In genomic region chr9:129887210-129888084, GRCh38 we compare ENCODE assay signal across 8 cellular contexts. TPM values are rescaled to one million over a fixed set of nuclear protein-coding genes. Genes with fewer than 3 reads are reported as not detected.
A peak's percentile ranks its signal among the peaks of the same experiment; 100 is the strongest.
DNase-seq lines count a peak whose midpoint lies in the region; ATAC-seq and TF ChIP-seq lines count a peak whose summit lies in the region.

No MANE protein-coding gene starts in this region.

- POLR2A ChIA-PET in CD4-positive, alpha-beta memory T cell (lab: Charles Lee; ENCODE audit: partially characterized antibody): interaction anchor here (0.7 to 18.1 kb wide), 45 partner anchors 7 to 1069 kb away, joined by 3 to 423 read pairs (median 6); partner anchors contain the start of genes C9orf78, ENDOG, FNBP1 and GPR107

- ATAC-seq in GM19328 (IDR thresholded peaks at IDR 0.05; ENCODE audit: unreplicated experiment) (no peak), GM21737 (IDR thresholded peaks at IDR 0.05; ENCODE audit: unreplicated experiment) (no peak)

- peak overlapping the region; percentile 98 for H3K27ac ChIP-seq in CD4-positive, alpha-beta memory T cell (ENCODE audit: low read depth, low read length)

- TF ChIP-seq POLR2A in NB4 (IDR thresholded peaks at IDR 0.05; ENCODE audit: extremely low read depth, insufficient read length): peak; percentile 8

- peaks cover 0 to 10% (median 0%) of the 10 kb centered on the region in 8 donors for H3K9me3 Mint-ChIP-seq in CD4-positive, alpha-beta memory T cell
- H3K9me3 Mint-ChIP-seq in activated T-helper 2 cell treated with anti-CD3 and anti-CD28 coated beads, Interferon-gamma antibody, Interleukin-2, Interleukin-4, amounts not matched to agents 10 μg/mL and 5 μg/mL and 100 μg/mL, durations not matched to agents 14 hours and 24 hours and 36 hours: no peaks in the 10 kb centered on the region

- peak overlapping the region; percentile 78 to 80 for H3K4me3 ChIP-seq in CD4-positive, alpha-beta memory T cell (ENCODE audit: low read length in 2 of 2)
- H3K4me3 ChIP-seq in NB4 (ENCODE audit: low read depth, low read length): peak overlapping the region; percentile 81

- TF ChIP-seq CTCF in NB4 (IDR thresholded peaks at IDR 0.05; ENCODE audit: low read depth, low read length): peak; percentile 17

- no peaks in the 10 kb centered on the region for H3K27me3 ChIP-seq in CD4-positive, alpha-beta memory T cell (ENCODE audit: insufficient read depth, low read length)

- peaks cover 13 to 46% of the 10 kb centered on the region in 2 donors for H3K36me3 Mint-ChIP-seq in CD4-positive, alpha-beta memory T cell
- peaks cover 76% of the 10 kb centered on the region for H3K36me3 Mint-ChIP-seq in activated T-helper 2 cell treated with anti-CD3 and anti-CD28 coated beads, Interferon-gamma antibody, Interleukin-2, Interleukin-4, amounts not matched to agents 10 μg/mL and 5 μg/mL and 100 μg/mL, durations not matched to agents 14 hours and 24 hours and 36 hours (ENCODE audit: low read depth)

- peak; percentile 86 to 94 (median 87) for DNase-seq in CD4-positive, alpha-beta memory T cell
- DNase-seq in NB4 (ENCODE audit: low read depth) (peak; percentile 69), kidney glomerular epithelial cell (lab: John Stamatoyannopoulos, UW) (peak; percentile 85), SW 1271 (lab: John Stamatoyannopoulos, UW) (no peak)
- peak; percentile 69 for DNase-seq in activated T-helper 2 cell treated with anti-CD3 and anti-CD28 coated beads, Interferon-gamma antibody, Interleukin-2, Interleukin-4, amounts not matched to agents 10 μg/mL and 5 μg/mL and 100 μg/mL, durations not matched to agents 14 hours and 24 hours and 36 hours (ENCODE audit: low spot score)
- DNase-seq in stimulated activated naive CD4-positive, alpha-beta T cell treated with Interleukin-2 at 50 U/mL for 16 hours (lab: John Stamatoyannopoulos, UW): peak; percentile 74

- H3K4me1 ChIP-seq in CD4-positive, alpha-beta memory T cell (ENCODE audit: insufficient read depth, low read length): peaks cover 84% of the 10 kb centered on the region

- no peaks in the 10 kb centered on the region for H3K9me3 ChIP-seq in CD4-positive, alpha-beta memory T cell (ENCODE audit: control insufficient read depth in 1 of 2, low read length in 2 of 2)

- peak overlapping the region; percentile 90 to 98 (median 94) for H3K4me3 Mint-ChIP-seq in CD4-positive, alpha-beta memory T cell
- H3K4me3 Mint-ChIP-seq in activated T-helper 2 cell treated with anti-CD3 and anti-CD28 coated beads, Interferon-gamma antibody, Interleukin-2, Interleukin-4, amounts not matched to agents 10 μg/mL and 5 μg/mL and 100 μg/mL, durations not matched to agents 14 hours and 24 hours and 36 hours (ENCODE audit: low read depth): peak overlapping the region; percentile 82

- H3K36me3 ChIP-seq in CD4-positive, alpha-beta memory T cell (ENCODE audit: insufficient read depth, low read length): peaks cover 2% of the 10 kb centered on the region

- CTCF ChIA-PET in CD4-positive, alpha-beta memory T cell (lab: Charles Lee; ENCODE audit: partially characterized antibody): interaction anchor here (0.9 to 4.0 kb wide), 26 partner anchors 8 to 356 kb away, joined by 3 to 41 read pairs (median 5); partner anchors contain the start of genes C9orf78, FNBP1, GPR107 and USP20

- H3K27ac Mint-ChIP-seq in CD4-positive, alpha-beta memory T cell: peak overlapping the region; percentile 99 to 100 (median 100)
- peak overlapping the region; percentile 99 for H3K27ac Mint-ChIP-seq in activated T-helper 2 cell treated with anti-CD3 and anti-CD28 coated beads, Interferon-gamma antibody, Interleukin-2, Interleukin-4, amounts not matched to agents 10 μg/mL and 5 μg/mL and 100 μg/mL, durations not matched to agents 14 hours and 24 hours and 36 hours

- H3K4me1 Mint-ChIP-seq in CD4-positive, alpha-beta memory T cell: peaks cover 44 to 90% (median 63%) of the 10 kb centered on the region in 4 donors
- peaks cover 66% of the 10 kb centered on the region for H3K4me1 Mint-ChIP-seq in activated T-helper 2 cell treated with anti-CD3 and anti-CD28 coated beads, Interferon-gamma antibody, Interleukin-2, Interleukin-4, amounts not matched to agents 10 μg/mL and 5 μg/mL and 100 μg/mL, durations not matched to agents 14 hours and 24 hours and 36 hours (ENCODE audit: low read depth)

- H3K27me3 Mint-ChIP-seq in CD4-positive, alpha-beta memory T cell: no peaks in the 10 kb centered on the region
- no peaks in the 10 kb centered on the region for H3K27me3 Mint-ChIP-seq in activated T-helper 2 cell treated with anti-CD3 and anti-CD28 coated beads, Interferon-gamma antibody, Interleukin-2, Interleukin-4, amounts not matched to agents 10 μg/mL and 5 μg/mL and 100 μg/mL, durations not matched to agents 14 hours and 24 hours and 36 hours (ENCODE audit: low read depth)

- intact Hi-C loops in CD4-positive, alpha-beta memory T cell (cut with micrococcal nuclease): loop anchor here (1.0 to 5.0 kb wide), 4 partner anchors 45 to 349 kb away; no protein-coding TSS in a partner anchor
- intact Hi-C loops in activated T-helper 2 cell treated with anti-CD3 and anti-CD28 coated beads, Interferon-gamma antibody, Interleukin-2, Interleukin-4, amounts not matched to agents 10 μg/mL and 5 μg/mL and 100 μg/mL, durations not matched to agents 14 hours and 24 hours and 36 hours (cut with micrococcal nuclease): loop anchor here (1.0 to 5.0 kb wide), 9 partner anchors 8 to 400 kb away; no protein-coding TSS in a partner anchor

RNA-seq across cellular contexts. Expression of gene USP20, which starts 52.2 kb away (rescaled TPM):
- total RNA-seq in CD4-positive, alpha-beta memory T cell: 100 to 1,000 TPM; 123 to 132 TPM
- polyA plus RNA-seq in CD4-positive, alpha-beta memory T cell: 10 to 100 TPM; 36.5 to 55.9 TPM
- total RNA-seq in activated T-helper 2 cell treated with anti-CD3 and anti-CD28 coated beads, Interferon-gamma antibody, Interleukin-2, Interleukin-4, amounts not matched to agents 10 μg/mL and 5 μg/mL and 100 μg/mL, durations not matched to agents 14 hours and 24 hours and 36 hours: 45.6 and 52.3 TPM in 2 replicates

RNA-seq across cellular contexts. Expression of gene C9orf78, which starts 52.4 kb away (rescaled TPM):
- total RNA-seq in CD4-positive, alpha-beta memory T cell: 10 to 100 TPM; 95.5 to 96.9 TPM
- 100 to 1,000 TPM; 204 to 206 TPM for polyA plus RNA-seq in CD4-positive, alpha-beta memory T cell
- 54.4 and 59.6 TPM in 2 replicates for total RNA-seq in activated T-helper 2 cell treated with anti-CD3 and anti-CD28 coated beads, Interferon-gamma antibody, Interleukin-2, Interleukin-4, amounts not matched to agents 10 μg/mL and 5 μg/mL and 100 μg/mL, durations not matched to agents 14 hours and 24 hours and 36 hours

Comparison
In these comparisons a context has a peak if more than half of its experiments do, and no peak if none do; other contexts are left out.
1. DNase-seq: peak in CD4-positive, alpha-beta memory T cell (5 of 5), NB4 (single experiment), activated T-helper 2 cell treated with anti-CD3 and anti-CD28 coated beads, Interferon-gamma antibody, Interleukin-2, Interleukin-4, amounts not matched to agents 10 μg/mL and 5 μg/mL and 100 μg/mL, durations not matched to agents 14 hours and 24 hours and 36 hours (single experiment), kidney glomerular epithelial cell (single experiment) and stimulated activated naive CD4-positive, alpha-beta T cell treated with Interleukin-2 at 50 U/mL for 16 hours (single experiment); none in SW 1271 (0 of 2).